11 cellular contexts compared by ENCODE assay signal in the genomic region with DNA sequence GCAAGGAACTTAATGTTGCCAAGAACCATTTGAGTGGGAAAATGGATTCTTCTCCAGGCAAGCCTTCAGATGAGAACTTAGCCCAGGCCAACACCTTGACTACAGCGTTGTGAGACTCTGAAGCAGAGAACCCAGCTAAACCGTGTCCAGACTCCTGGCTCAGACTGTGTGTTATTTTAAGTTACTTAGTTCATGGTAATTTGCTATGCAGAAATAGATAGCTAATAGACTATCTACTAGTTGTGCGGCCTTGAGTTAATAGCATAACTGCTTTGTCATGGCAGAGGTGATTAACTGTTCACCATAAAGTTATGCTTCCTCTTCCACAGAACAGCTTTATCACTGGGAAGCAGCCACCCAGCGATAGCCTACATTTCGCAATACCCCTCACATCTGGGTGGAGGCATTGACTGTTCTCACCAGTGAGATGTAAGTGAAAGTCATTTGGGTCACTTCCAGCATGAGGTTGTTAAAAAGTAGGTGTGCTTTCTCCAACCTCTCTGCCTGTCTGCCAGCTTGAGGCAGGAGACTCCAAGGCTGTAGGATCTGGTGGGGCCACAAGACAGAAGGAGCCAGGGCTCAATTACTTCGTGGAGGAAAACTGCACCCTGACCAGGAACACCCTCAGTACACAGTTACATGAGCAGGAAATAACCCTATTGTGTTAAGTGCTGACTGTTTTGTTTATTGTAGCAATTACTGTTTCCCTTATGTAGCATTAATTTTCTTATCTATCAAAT.
A peak's percentile ranks its signal among the peaks of the same experiment; 100 is the strongest.
DNase-seq lines count a peak whose midpoint lies in the region; ATAC-seq and TF ChIP-seq lines count a peak whose summit lies in the region.
"Had no signal": no experiment of that assay in that cellular context is flagged by ENCODE, and none has a peak within 500 bp of the region (broad histone marks: within the 10 kb centered on the region; RNA-seq: fewer than 3 reads in every experiment).

No MANE protein-coding gene starts in this region.

- H3K4me3 ChIP-seq in brain microvascular endothelial cell (ENCODE audit: low read depth, low read length): no peak overlapping the region

- no peak overlapping the region for H3K23ac ChIP-seq in H9 (ENCODE audit: insufficient read length, low read depth, low read length)

- DNase-seq in AG08395 (ENCODE audit: low spot score): peak; percentile 55
- DNase-seq in LHCN-M2 (ENCODE audit: low read depth): peak; percentile 29
- peak; percentile 21 for DNase-seq in brain microvascular endothelial cell
- DNase-seq in left lobe of liver (ENCODE audit: low spot score): no peak
- no peak for DNase-seq in H9
- DNase-seq in DMS79 treated with DMSO at 0.1 percent for 48 hours (lab: John Stamatoyannopoulos, UW): no peak
- no peak for DNase-seq in GM19240 (ENCODE audit: insufficient read length, low spot score)
- DNase-seq in activated CD4-positive, CD25-positive, alpha-beta regulatory T cell (lab: John Stamatoyannopoulos, UW): no peak
- DNase-seq: activated naive CD8-positive, alpha-beta T cell treated with anti-CD3 and anti-CD28 coated beads, Interleukin-2, amount 50 U/mL, for 24 hours; T-helper 2 cell had no signal

- no peak overlapping the region for H3K27ac Mint-ChIP-seq in H9
- H3K27ac Mint-ChIP-seq: activated naive CD8-positive, alpha-beta T cell treated with anti-CD3 and anti-CD28 coated beads, Interleukin-2, amount 50 U/mL, for 24 hours had no signal

- no peak overlapping the region for H3K56ac ChIP-seq in H9 (ENCODE audit: insufficient read length, low read depth, low read length)

- no peak overlapping the region for H4K5ac ChIP-seq in H9 (ENCODE audit: insufficient read length, low read depth, low read length)

- H3K18ac ChIP-seq in H9 (ENCODE audit: insufficient read length, low read depth, low read length): no peak overlapping the region

- H3K9me3 ChIP-seq in H9 (ENCODE audit: control insufficient read depth, low read depth, low read length): no peaks in the 10 kb centered on the region

- no peak overlapping the region for H2BK5ac ChIP-seq in H9 (ENCODE audit: insufficient read length, low read length)

- H3K4me2 ChIP-seq in H9 (ENCODE audit: insufficient read depth, insufficient read length, low read length): no peak overlapping the region

- H3K27me3 ChIP-seq in brain microvascular endothelial cell (replicated peaks) (no peaks in the 10 kb centered on the region), H9 (ENCODE audit: insufficient read depth, low read length) (0 out of 2 replicates have a peak, but pooled peaks cover 1% of the 10 kb centered on the region)

- in situ Hi-C loops in brain microvascular endothelial cell (cut with HindIII; ENCODE audit: low pct_ligation_motif_present, low sequenced_read_pairs): no loop called here

- no peak overlapping the region for H3K9ac ChIP-seq in H9 (ENCODE audit: extremely low read depth, insufficient read length, low read length)

- H2BK20ac ChIP-seq in H9 (ENCODE audit: low read depth, low read length, poor library complexity, severe bottlenecking): no peak overlapping the region

- no peak overlapping the region for H2BK12ac ChIP-seq in H9 (ENCODE audit: insufficient read length, low read depth, low read length)

- H2BK120ac ChIP-seq in H9 (ENCODE audit: low read depth, low read length, poor library complexity, severe bottlenecking): no peak overlapping the region

- H3K4me1 Mint-ChIP-seq in H9: peaks cover 3 to 4% of the 10 kb centered on the region in 2 experiments
- H3K4me1 Mint-ChIP-seq: activated naive CD8-positive, alpha-beta T cell treated with anti-CD3 and anti-CD28 coated beads, Interleukin-2, amount 50 U/mL, for 24 hours had no signal

- ATAC-seq in left lobe of liver: peak; percentile 73
- ATAC-seq: activated naive CD8-positive, alpha-beta T cell treated with anti-CD3 and anti-CD28 coated beads, Interleukin-2, amount 50 U/mL, for 24 hours had no signal

- H3K4me1 ChIP-seq in H9 (ENCODE audit: insufficient read depth, low read length): no peaks in the 10 kb centered on the region

- peaks cover 2% of the 10 kb centered on the region; the same call in 1 of the 2 replicates for H3K27me3 Mint-ChIP-seq in H9 (ENCODE audit: low read depth)

- H2AFZ ChIP-seq in H9 (ENCODE audit: low read length): no peak overlapping the region

- H4K8ac ChIP-seq in H9 (replicated peaks; ENCODE audit: insufficient read length, low read depth, low read length): no peak overlapping the region

- H2AK5ac ChIP-seq in H9 (ENCODE audit: insufficient read length, low read length): no peak overlapping the region

- H2BK15ac ChIP-seq in H9 (ENCODE audit: low read depth, low read length): no peak overlapping the region

- H3T11ph ChIP-seq in H9 (ENCODE audit: low read length): no peak overlapping the region

- no peak overlapping the region for H3K27ac ChIP-seq in brain microvascular endothelial cell
- no peak overlapping the region for H3K27ac ChIP-seq in H9 (ENCODE audit: insufficient read length, low read depth, low read length)
- H3K27ac ChIP-seq: C4-2B had no signal

- no CpG with 5 or more reads among the region's 6 CpGs for WGBS in H9 (ENCODE audit: extremely low coverage, insufficient read length, low lambda C conversion rate)

- H4K20me1 ChIP-seq in H9 (ENCODE audit: control insufficient read depth, insufficient read depth, insufficient read length): no peaks in the 10 kb centered on the region

- H3K4ac ChIP-seq in H9 (ENCODE audit: low read depth, low read length): no peak overlapping the region

- no peaks in the 10 kb centered on the region for H3K36me3 ChIP-seq in brain microvascular endothelial cell (replicated peaks)

- H3K23me2 ChIP-seq in H9 (ENCODE audit: insufficient read length, low read depth, low read length, poor library complexity, severe bottlenecking): no peaks in the 10 kb centered on the region

- no peaks in the 10 kb centered on the region for H3K36me3 Mint-ChIP-seq in H9 (ENCODE audit: insufficient read depth in 1 of 3, low read depth in 3 of 3)

- no peak overlapping the region for H4K91ac ChIP-seq in H9 (ENCODE audit: insufficient read length, low read depth, low read length)

- H3K4me3 Mint-ChIP-seq in H9: no peak overlapping the region
- H3K4me3 Mint-ChIP-seq: activated naive CD8-positive, alpha-beta T cell treated with anti-CD3 and anti-CD28 coated beads, Interleukin-2, amount 50 U/mL, for 24 hours had no signal

- H3K79me1 ChIP-seq in H9 (ENCODE audit: insufficient read depth, low read depth, low read length, poor library complexity, severe bottlenecking): no peaks in the 10 kb centered on the region

- TF ChIP-seq CTCF in brain microvascular endothelial cell (IDR thresholded peaks at IDR 0.05; ENCODE audit: low read depth, low read length, missing control alignments): no peak
- no peak for TF ChIP-seq CTCF in H9 (conservative IDR thresholded peaks at IDR 0.05)

- no peaks in the 10 kb centered on the region for H3K79me2 ChIP-seq in H9 (ENCODE audit: insufficient read depth, low read length)

- no peak overlapping the region for H3K14ac ChIP-seq in H9 (ENCODE audit: insufficient read depth, low read length)

- no peaks in the 10 kb centered on the region for H3K9me3 Mint-ChIP-seq in H9
- H3K9me3 Mint-ChIP-seq: activated naive CD8-positive, alpha-beta T cell treated with anti-CD3 and anti-CD28 coated beads, Interleukin-2, amount 50 U/mL, for 24 hours had no signal

Comparison
In these comparisons a context has a peak if more than half of its experiments do, and no peak if none do; other contexts are left out.
1. DNase-seq: peak in AG08395 (single experiment), LHCN-M2 (single experiment) and brain microvascular endothelial cell (single experiment); none in left lobe of liver (single experiment), H9 (single experiment), DMS79 treated with DMSO at 0.1 percent for 48 hours (single experiment), GM19240 (single experiment) and activated CD4-positive, CD25-positive, alpha-beta regulatory T cell (0 of 4).